ENCODE assay signal across 1 cellular context in the genomic region with DNA sequence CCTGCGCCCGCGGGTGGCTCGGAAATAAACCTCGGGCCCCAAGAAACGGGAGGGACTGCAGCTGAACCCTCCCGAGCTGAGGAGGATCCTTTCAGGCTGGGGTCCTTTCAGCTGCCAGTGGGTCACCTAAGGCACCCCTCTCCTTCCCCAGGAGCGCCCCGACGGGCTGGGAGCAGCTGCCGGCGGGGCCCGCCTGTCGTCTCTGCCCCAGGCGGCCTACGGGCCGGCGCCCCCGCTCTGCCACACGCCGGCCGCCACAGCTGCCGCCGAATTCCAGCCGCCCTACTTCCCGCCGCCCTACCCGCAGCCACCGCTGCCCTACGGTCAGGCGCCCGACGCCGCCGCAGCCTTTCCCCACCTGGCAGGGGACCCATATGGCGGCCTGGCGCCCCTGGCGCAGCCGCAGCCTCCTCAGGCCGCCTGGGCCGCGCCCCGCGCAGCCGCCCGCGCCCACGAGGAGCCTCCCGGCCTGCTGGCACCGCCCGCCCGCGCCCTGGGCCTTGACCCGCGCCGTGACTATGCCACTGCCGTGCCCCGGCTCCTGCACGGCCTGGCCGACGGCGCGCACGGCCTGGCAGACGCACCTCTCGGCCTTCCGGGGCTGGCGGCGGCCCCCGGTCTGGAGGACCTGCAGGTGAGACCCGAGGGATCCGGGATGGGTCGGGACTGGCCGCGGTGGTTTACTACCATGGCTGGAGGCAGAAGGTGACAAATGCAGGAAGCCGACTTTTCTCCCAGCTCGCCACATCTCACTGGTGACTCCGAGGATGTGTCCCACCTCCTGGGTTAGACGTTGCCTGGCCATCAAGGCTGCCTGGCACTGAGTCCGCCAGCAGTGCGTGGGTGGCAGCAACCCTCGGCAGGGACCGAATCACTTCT.
TF ChIP-seq lines count a peak whose summit lies in the region.

No MANE protein-coding gene starts in this region.

TF ChIP-seq in GM23338, 12 proteins besides CTCF, POLR2A, EP300 and RAD21:
- TF ChIP-seq POLR2AphosphoS5 (IDR thresholded peaks at IDR 0.05; ENCODE audit: low read depth), result no peak
- TF ChIP-seq EZH2 (IDR thresholded peaks at IDR 0.05; ENCODE audit: low read depth, unreplicated experiment), result peak; percentile 77
- no peak for TF ChIP-seq STAT1 (IDR thresholded peaks at IDR 0.05; ENCODE audit: unreplicated experiment)
- no peak for TF ChIP-seq CREB1 (CRISPR knock-in tag; IDR thresholded peaks at IDR 0.05; ENCODE audit: low read depth)
- TF ChIP-seq EZH2phosphoT487 (IDR thresholded peaks at IDR 0.05; ENCODE audit: unreplicated experiment), result peak; percentile 34
- TF ChIP-seq, protein P1, sequence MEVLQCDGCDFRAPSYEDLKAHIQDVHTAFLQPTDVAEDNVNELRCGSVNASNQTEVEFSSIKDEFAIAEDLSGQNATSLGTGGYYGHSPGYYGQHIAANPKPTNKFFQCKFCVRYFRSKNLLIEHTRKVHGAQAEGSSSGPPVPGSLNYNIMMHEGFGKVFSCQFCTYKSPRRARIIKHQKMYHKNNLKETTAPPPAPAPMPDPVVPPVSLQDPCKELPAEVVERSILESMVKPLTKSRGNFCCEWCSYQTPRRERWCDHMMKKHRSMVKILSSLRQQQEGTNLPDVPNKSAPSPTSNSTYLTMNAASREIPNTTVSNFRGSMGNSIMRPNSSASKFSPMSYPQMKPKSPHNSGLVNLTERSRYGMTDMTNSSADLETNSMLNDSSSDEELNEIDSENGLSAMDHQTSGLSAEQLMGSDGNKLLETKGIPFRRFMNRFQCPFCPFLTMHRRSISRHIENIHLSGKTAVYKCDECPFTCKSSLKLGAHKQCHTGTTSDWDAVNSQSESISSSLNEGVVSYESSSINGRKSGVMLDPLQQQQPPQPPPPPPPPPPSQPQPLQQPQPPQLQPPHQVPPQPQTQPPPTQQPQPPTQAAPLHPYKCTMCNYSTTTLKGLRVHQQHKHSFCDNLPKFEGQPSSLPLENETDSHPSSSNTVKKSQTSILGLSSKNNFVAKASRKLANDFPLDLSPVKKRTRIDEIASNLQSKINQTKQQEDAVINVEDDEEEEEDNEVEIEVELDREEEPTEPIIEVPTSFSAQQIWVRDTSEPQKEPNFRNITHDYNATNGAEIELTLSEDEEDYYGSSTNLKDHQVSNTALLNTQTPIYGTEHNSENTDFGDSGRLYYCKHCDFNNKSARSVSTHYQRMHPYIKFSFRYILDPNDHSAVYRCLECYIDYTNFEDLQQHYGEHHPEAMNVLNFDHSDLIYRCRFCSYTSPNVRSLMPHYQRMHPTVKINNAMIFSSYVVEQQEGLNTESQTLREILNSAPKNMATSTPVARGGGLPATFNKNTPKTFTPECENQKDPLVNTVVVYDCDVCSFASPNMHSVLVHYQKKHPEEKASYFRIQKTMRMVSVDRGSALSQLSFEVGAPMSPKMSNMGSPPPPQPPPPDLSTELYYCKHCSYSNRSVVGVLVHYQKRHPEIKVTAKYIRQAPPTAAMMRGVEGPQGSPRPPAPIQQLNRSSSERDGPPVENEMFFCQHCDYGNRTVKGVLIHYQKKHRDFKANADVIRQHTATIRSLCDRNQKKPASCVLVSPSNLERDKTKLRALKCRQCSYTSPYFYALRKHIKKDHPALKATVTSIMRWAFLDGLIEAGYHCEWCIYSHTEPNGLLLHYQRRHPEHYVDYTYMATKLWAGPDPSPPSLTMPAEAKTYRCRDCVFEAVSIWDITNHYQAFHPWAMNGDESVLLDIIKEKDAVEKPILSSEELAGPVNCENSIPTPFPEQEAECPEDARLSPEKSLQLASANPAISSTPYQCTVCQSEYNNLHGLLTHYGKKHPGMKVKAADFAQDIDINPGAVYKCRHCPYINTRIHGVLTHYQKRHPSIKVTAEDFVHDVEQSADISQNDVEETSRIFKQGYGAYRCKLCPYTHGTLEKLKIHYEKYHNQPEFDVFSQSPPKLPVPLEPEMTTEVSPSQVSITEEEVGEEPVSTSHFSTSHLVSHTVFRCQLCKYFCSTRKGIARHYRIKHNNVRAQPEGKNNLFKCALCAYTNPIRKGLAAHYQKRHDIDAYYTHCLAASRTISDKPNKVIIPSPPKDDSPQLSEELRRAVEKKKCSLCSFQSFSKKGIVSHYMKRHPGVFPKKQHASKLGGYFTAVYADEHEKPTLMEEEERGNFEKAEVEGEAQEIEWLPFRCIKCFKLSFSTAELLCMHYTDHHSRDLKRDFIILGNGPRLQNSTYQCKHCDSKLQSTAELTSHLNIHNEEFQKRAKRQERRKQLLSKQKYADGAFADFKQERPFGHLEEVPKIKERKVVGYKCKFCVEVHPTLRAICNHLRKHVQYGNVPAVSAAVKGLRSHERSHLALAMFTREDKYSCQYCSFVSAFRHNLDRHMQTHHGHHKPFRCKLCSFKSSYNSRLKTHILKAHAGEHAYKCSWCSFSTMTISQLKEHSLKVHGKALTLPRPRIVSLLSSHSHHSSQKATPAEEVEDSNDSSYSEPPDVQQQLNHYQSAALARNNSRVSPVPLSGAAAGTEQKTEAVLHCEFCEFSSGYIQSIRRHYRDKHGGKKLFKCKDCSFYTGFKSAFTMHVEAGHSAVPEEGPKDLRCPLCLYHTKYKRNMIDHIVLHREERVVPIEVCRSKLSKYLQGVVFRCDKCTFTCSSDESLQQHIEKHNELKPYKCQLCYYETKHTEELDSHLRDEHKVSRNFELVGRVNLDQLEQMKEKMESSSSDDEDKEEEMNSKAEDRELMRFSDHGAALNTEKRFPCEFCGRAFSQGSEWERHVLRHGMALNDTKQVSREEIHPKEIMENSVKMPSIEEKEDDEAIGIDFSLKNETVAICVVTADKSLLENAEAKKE (CRISPR knock-in tag; IDR thresholded peaks at IDR 0.05), result no peak
- TF ChIP-seq, protein P2, sequence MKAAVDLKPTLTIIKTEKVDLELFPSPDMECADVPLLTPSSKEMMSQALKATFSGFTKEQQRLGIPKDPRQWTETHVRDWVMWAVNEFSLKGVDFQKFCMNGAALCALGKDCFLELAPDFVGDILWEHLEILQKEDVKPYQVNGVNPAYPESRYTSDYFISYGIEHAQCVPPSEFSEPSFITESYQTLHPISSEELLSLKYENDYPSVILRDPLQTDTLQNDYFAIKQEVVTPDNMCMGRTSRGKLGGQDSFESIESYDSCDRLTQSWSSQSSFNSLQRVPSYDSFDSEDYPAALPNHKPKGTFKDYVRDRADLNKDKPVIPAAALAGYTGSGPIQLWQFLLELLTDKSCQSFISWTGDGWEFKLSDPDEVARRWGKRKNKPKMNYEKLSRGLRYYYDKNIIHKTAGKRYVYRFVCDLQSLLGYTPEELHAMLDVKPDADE (IDR thresholded peaks at IDR 0.05), result no peak
- no peak for TF ChIP-seq ZNF331 (CRISPR knock-in tag; IDR thresholded peaks at IDR 0.05; ENCODE audit: low read depth)
